17 cellular contexts compared by ENCODE assay signal in the genomic region with DNA sequence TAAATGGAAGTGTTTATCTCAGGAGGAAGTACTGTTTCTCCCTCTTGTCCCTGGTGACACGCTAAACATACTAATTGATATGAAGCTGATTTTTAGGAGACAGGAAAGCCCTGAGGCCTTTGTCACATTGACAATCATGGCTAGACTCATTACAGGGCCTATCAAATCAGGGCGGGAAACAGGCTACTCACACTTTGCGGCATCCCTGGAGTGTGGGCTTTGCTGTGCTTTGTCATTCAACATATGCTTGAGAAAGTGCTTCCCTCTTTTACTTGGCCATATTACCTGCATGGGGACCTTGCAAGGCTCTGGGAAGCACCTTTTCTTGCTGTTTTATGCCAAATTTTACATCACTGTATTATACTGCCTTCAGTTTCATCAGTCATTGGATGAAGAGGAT.
DNase-seq lines count a peak whose midpoint lies in the region; ATAC-seq and TF ChIP-seq lines count a peak whose summit lies in the region.
"Had no signal": no experiment of that assay in that cellular context is flagged by ENCODE, and none has a peak within 500 bp of the region (broad histone marks: within the 10 kb centered on the region; RNA-seq: fewer than 3 reads in every experiment).

No MANE protein-coding gene starts in this region.

- no peaks in the 10 kb centered on the region for H3K27me3 Mint-ChIP-seq in H9 (ENCODE audit: low read depth)
- no peaks in the 10 kb centered on the region for H3K27me3 Mint-ChIP-seq in endodermal cell (ENCODE audit: insufficient read depth)
- peaks cover 27% of the 10 kb centered on the region for H3K27me3 Mint-ChIP-seq in progenitor cell of endocrine pancreas

- H3K36me3 ChIP-seq in endodermal cell (ENCODE audit: control insufficient read depth, insufficient read depth, low read length) = no peaks in the 10 kb centered on the region
- H3K36me3 ChIP-seq: BLaER1 treated with 17β-estradiol and CSF1 and Interleukin-3, amounts not matched to agents 10 nM and 100 nM had no signal

- H4K8ac ChIP-seq in H9 (replicated peaks; ENCODE audit: insufficient read length, low read depth, low read length) = no peak overlapping the region

- H3K4me1 Mint-ChIP-seq in H9 = peaks cover 20 to 24% of the 10 kb centered on the region in 2 experiments
- H3K4me1 Mint-ChIP-seq in endodermal cell = peaks cover 8% of the 10 kb centered on the region
- H3K4me1 Mint-ChIP-seq in progenitor cell of endocrine pancreas (ENCODE audit: low read depth) = peaks cover 1% of the 10 kb centered on the region
- H3K4me1 Mint-ChIP-seq: T-cell had no signal

- H2AK5ac ChIP-seq in H9 (ENCODE audit: insufficient read length, low read length) = no peak overlapping the region

- WGBS in H9 (ENCODE audit: extremely low coverage, insufficient read length, low lambda C conversion rate) = no CpG with 5 or more reads among the region's 3 CpGs
- 55 to 59% methylated on average over 2 to 3 of the region's 3 CpGs for WGBS in endodermal cell (ENCODE audit: insufficient coverage in 1 of 2, insufficient read length in 1 of 2), 2 experiments

- H3K4me1 ChIP-seq in H9 (ENCODE audit: insufficient read depth, low read length) = no peaks in the 10 kb centered on the region; the same call in 1 of the 2 replicates
- H3K4me1 ChIP-seq in endodermal cell (ENCODE audit: control insufficient read depth, insufficient read depth, low read length) = peaks cover 4% of the 10 kb centered on the region

- H3K23ac ChIP-seq in H9 (ENCODE audit: insufficient read length, low read depth, low read length) = no peak overlapping the region

- H4K5ac ChIP-seq in H9 (ENCODE audit: insufficient read length, low read depth, low read length) = no peak overlapping the region

- no peak overlapping the region for H3K14ac ChIP-seq in H9 (ENCODE audit: insufficient read depth, low read length)

- no peak overlapping the region for H3K9ac ChIP-seq in H9 (ENCODE audit: extremely low read depth, insufficient read length, low read length)
- no peak overlapping the region for H3K9ac ChIP-seq in endodermal cell (ENCODE audit: extremely low read depth, low read length, poor library complexity, severe bottlenecking)
- H3K9ac ChIP-seq: BLaER1 treated with 17β-estradiol and CSF1 and Interleukin-3, amounts not matched to agents 10 nM and 100 nM had no signal

- no peak overlapping the region for H3K56ac ChIP-seq in H9 (ENCODE audit: insufficient read length, low read depth, low read length)

- TF ChIP-seq CTCF in H9 (conservative IDR thresholded peaks at IDR 0.05) = no peak
- TF ChIP-seq CTCF in endodermal cell (conservative IDR thresholded peaks at IDR 0.05) = no peak
- TF ChIP-seq CTCF in progenitor cell of endocrine pancreas (IDR thresholded peaks at IDR 0.05; ENCODE audit: unreplicated experiment) = no peak

- ATAC-seq in GM19452 (IDR thresholded peaks at IDR 0.05; ENCODE audit: unreplicated experiment) = no peak
- ATAC-seq: CD8-positive, alpha-beta T cell; SK-N-SH treated with all-trans-retinoic acid at 6 μM for 48 hours; T-cell had no signal

- no peaks in the 10 kb centered on the region for H3K23me2 ChIP-seq in H9 (ENCODE audit: insufficient read length, low read depth, low read length, poor library complexity, severe bottlenecking)

- no peak overlapping the region; a peak in 1 of 5 replicates for H3K4me3 Mint-ChIP-seq in H9
- no peak overlapping the region for H3K4me3 Mint-ChIP-seq in endodermal cell
- H3K4me3 Mint-ChIP-seq in progenitor cell of endocrine pancreas (ENCODE audit: low read depth) = no peak overlapping the region
- H3K4me3 Mint-ChIP-seq: CD8-positive, alpha-beta T cell; T-cell had no signal

- no peak overlapping the region for H2BK5ac ChIP-seq in H9 (ENCODE audit: insufficient read length, low read length)

- H3K4ac ChIP-seq in H9 (ENCODE audit: low read depth, low read length) = no peak overlapping the region

- no peak overlapping the region for H3T11ph ChIP-seq in H9 (ENCODE audit: low read length)

- H3K9me3 ChIP-seq in H9 (ENCODE audit: control insufficient read depth, low read depth, low read length) (no peaks in the 10 kb centered on the region), endodermal cell (ENCODE audit: control insufficient read depth, low read length) (peaks cover 5% of the 10 kb centered on the region)

- no peaks in the 10 kb centered on the region for H3K79me2 ChIP-seq in H9 (ENCODE audit: insufficient read depth, low read length)

- no peak overlapping the region for H2BK15ac ChIP-seq in H9 (ENCODE audit: low read depth, low read length)

- no peak overlapping the region for H3K4me3 ChIP-seq in endodermal cell (ENCODE audit: low read length)
- H3K4me3 ChIP-seq: BLaER1 treated with 17β-estradiol and CSF1 and Interleukin-3, amounts not matched to agents 10 nM and 100 nM had no signal

- no peak overlapping the region for H2BK20ac ChIP-seq in H9 (ENCODE audit: low read depth, low read length, poor library complexity, severe bottlenecking)

- no peak overlapping the region for H3K27ac ChIP-seq in H9 (ENCODE audit: insufficient read length, low read depth, low read length)
- no peak overlapping the region for H3K27ac ChIP-seq in endodermal cell (ENCODE audit: low read depth, low read length)
- H3K27ac ChIP-seq: BLaER1 treated with 17β-estradiol and CSF1 and Interleukin-3, amounts not matched to agents 10 nM and 100 nM had no signal

- H3K27ac Mint-ChIP-seq in H9 (no peak overlapping the region), endodermal cell (no peak overlapping the region), progenitor cell of endocrine pancreas (peak overlapping the region; percentile 73)
- H3K27ac Mint-ChIP-seq: CD8-positive, alpha-beta T cell; T-cell had no signal

- no peaks in the 10 kb centered on the region for H3K27me3 ChIP-seq in H9 (ENCODE audit: insufficient read depth, low read length)
- H3K27me3 ChIP-seq in endodermal cell (ENCODE audit: control insufficient read depth, insufficient read depth, low read length, poor library complexity, severe bottlenecking) = no peaks in the 10 kb centered on the region
- H3K27me3 ChIP-seq: BLaER1 treated with 17β-estradiol and CSF1 and Interleukin-3, amounts not matched to agents 10 nM and 100 nM had no signal

- H3K36me3 Mint-ChIP-seq in H9 (ENCODE audit: insufficient read depth in 1 of 3, low read depth in 3 of 3) = peaks cover 0 to 9% (median 7%) of the 10 kb centered on the region in 3 experiments; a peak in 2 of 7 replicates
- H3K36me3 Mint-ChIP-seq in endodermal cell (ENCODE audit: low read depth) = no peaks in the 10 kb centered on the region
- H3K36me3 Mint-ChIP-seq in progenitor cell of endocrine pancreas (ENCODE audit: insufficient read depth) = no peaks in the 10 kb centered on the region
- H3K36me3 Mint-ChIP-seq: CD8-positive, alpha-beta T cell; T-cell had no signal

- peaks cover 5 to 14% of the 10 kb centered on the region in 2 experiments for H3K9me3 Mint-ChIP-seq in H9
- no peaks in the 10 kb centered on the region for H3K9me3 Mint-ChIP-seq in endodermal cell
- H3K9me3 Mint-ChIP-seq in progenitor cell of endocrine pancreas (ENCODE audit: low read depth) = no peaks in the 10 kb centered on the region
- H3K9me3 Mint-ChIP-seq: CD8-positive, alpha-beta T cell had no signal

- no peak overlapping the region for H2BK120ac ChIP-seq in H9 (ENCODE audit: low read depth, low read length, poor library complexity, severe bottlenecking)

- no peak overlapping the region for H3K18ac ChIP-seq in H9 (ENCODE audit: insufficient read length, low read depth, low read length)

- no peaks in the 10 kb centered on the region for H4K20me1 ChIP-seq in H9 (ENCODE audit: control insufficient read depth, insufficient read depth, insufficient read length)
- H4K20me1 ChIP-seq: BLaER1 treated with 17β-estradiol and CSF1 and Interleukin-3, amounts not matched to agents 10 nM and 100 nM had no signal

- H3K4me2 ChIP-seq in H9 (ENCODE audit: insufficient read depth, insufficient read length, low read length) = no peak overlapping the region
- H3K4me2 ChIP-seq: BLaER1 treated with 17β-estradiol and CSF1 and Interleukin-3, amounts not matched to agents 10 nM and 100 nM had no signal

- H3K79me1 ChIP-seq in H9 (ENCODE audit: insufficient read depth, low read depth, low read length, poor library complexity, severe bottlenecking) = no peaks in the 10 kb centered on the region

- H2AFZ ChIP-seq in H9 (ENCODE audit: low read length) = no peak overlapping the region

- H2BK12ac ChIP-seq in H9 (ENCODE audit: insufficient read length, low read depth, low read length) = no peak overlapping the region

- peak; percentile 40 for DNase-seq in H9
- peak; percentile 72 for DNase-seq in NCI-H69 (lab: John Stamatoyannopoulos, UW)
- DNase-seq in endodermal cell = peak; percentile 79
- DNase-seq in progenitor cell of endocrine pancreas (ENCODE audit: low spot score, unreplicated experiment) = no peak
- no peak for DNase-seq in kidney tubule cell (ENCODE audit: low spot score)
- DNase-seq in NCI-H1694 treated with DMSO at 0.1 percent for 48 hours (lab: John Stamatoyannopoulos, UW) = no peak
- DNase-seq: CD8-positive, alpha-beta T cell; H7; NCI-H1048; NCI-H1694; NCI-H446; NCI-H526 treated with DMSO at 0.1 percent for 48 hours; SHP77; T-cell had no signal

- H4K91ac ChIP-seq in H9 (ENCODE audit: insufficient read length, low read depth, low read length) = no peak overlapping the region

Comparison
In these comparisons a context has a peak if more than half of its experiments do, and no peak if none do; other contexts are left out.
1. DNase-seq: peak in H9 (single experiment), NCI-H69 (single experiment) and endodermal cell (single experiment); none in progenitor cell of endocrine pancreas (single experiment), kidney tubule cell (single experiment) and NCI-H1694 treated with DMSO at 0.1 percent for 48 hours (single experiment).